ENCODE assay signal across 27 cellular contexts in the genomic region with DNA sequence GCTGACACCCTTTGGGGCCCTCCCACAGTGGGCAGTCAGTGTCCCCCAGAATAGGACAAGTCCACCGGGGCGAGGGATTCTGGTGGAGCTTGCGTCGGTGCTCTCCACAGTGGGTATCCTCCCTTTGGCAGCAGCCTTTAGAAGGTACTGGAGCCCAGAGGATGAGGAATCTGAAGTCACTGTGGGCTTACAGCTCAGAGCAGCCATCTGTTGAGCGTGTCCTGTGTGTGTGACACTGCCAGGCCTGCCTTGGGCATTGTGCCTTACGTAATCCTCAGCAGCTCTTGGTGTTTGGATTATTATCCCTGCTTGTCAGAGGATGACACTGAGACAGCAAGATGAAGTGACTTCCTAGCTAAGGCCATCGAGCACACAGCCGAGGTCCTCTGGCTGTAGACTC. TPM values are rescaled to one million over a fixed set of nuclear protein-coding genes. Genes with fewer than 3 reads are reported as not detected.
DNase-seq lines count a peak whose midpoint lies in the region; ATAC-seq, FAIRE-seq and TF ChIP-seq lines count a peak whose summit lies in the region.
"Had no signal": no experiment of that assay in that cellular context is flagged by ENCODE, and none has a peak within 500 bp of the region (broad histone marks: within the 10 kb centered on the region; RNA-seq: fewer than 3 reads in every experiment).

No MANE protein-coding gene starts in this region.

- H3K9me3 Mint-ChIP-seq in neural crest cell, result no peaks in the 10 kb centered on the region
- H3K9me3 Mint-ChIP-seq: activated CD8-positive, alpha-beta T cell treated with anti-CD3 and anti-CD28 coated beads for 36 hours; activated naive CD4-positive, alpha-beta T cell treated with anti-CD3 and anti-CD28 coated beads, Interleukin-2, amount 50 U/mL, for 24 hours; IgD-negative memory B cell; natural killer cell; stimulated activated effector memory CD8-positive, alpha-beta T cell treated with anti-CD3 and anti-CD28 coated beads, Interleukin-12 subunit alpha, Interleukin-12 subunit beta, amount 100 ng/mL, for 72 hours had no signal

- H3K36me3 Mint-ChIP-seq in neural crest cell (ENCODE audit: low read depth), result peaks cover 19% of the 10 kb centered on the region
- H3K36me3 Mint-ChIP-seq: natural killer cell had no signal

- peak overlapping the region in 1 of 4 experiments; percentile 2; a peak in 2 of 7 replicates for H3K9ac ChIP-seq in H1 (replicated peaks in 1 of 4; ENCODE audit: extremely low read depth in 1 of 4, low read depth in 3 of 4, low read length in 3 of 4)

- H3K56ac ChIP-seq in H1 (replicated peaks; ENCODE audit: insufficient read length, low read depth, low read length), result no peak overlapping the region

- CTCF ChIA-PET in H1 (lab: Charles Lee; ENCODE audit: partially characterized antibody), result interaction anchor here (0.5 to 21.9 kb wide), 11 partner anchors 10 to 122 kb away, joined by 3 to 323 read pairs (median 6); a partner anchor contains a TSS

- H4K91ac ChIP-seq in H1 (replicated peaks; ENCODE audit: insufficient read length, low read length), result peak overlapping the region; percentile 50

- peak overlapping the region; percentile 48 to 66 for H3K4me2 ChIP-seq in H1 (ENCODE audit: insufficient read depth in 1 of 2, low read depth in 2 of 2, low read length in 2 of 2)

- FAIRE-seq in H1 (lab: Jason Lieb, UNC), result no peak
- FAIRE-seq: islet of Langerhans had no signal

- peaks cover 13 to 74% (median 66%) of the 10 kb centered on the region in 4 experiments for H3K27me3 ChIP-seq in H1 (replicated peaks in 1 of 4; ENCODE audit: control insufficient read depth in 3 of 4, extremely low read depth in 1 of 4, insufficient read depth in 3 of 4, low read length in 3 of 4)
- H3K27me3 ChIP-seq: body of pancreas, gastroesophageal sphincter, SJCRH30, transverse colon had no signal

- H3K79me1 ChIP-seq in H1 (ENCODE audit: low read depth, low read length), result 0 out of 2 replicates have a peak, but pooled peaks cover 6% of the 10 kb centered on the region

- no peak for TF ChIP-seq RAD21 in H1 (IDR thresholded peaks at IDR 0.05 in 1 of 2, conservative IDR thresholded peaks at IDR 0.05 in 1 of 2; ENCODE audit: low read depth in 2 of 2, low read length in 2 of 2)

- no peaks in the 10 kb centered on the region for H3K9me3 ChIP-seq in H1 (ENCODE audit: insufficient read depth in 2 of 2, low read depth in 1 of 2, low read length in 1 of 2)
- H3K9me3 ChIP-seq: body of pancreas, gastroesophageal sphincter, SJCRH30, transverse colon had no signal

- H2BK15ac ChIP-seq in H1 (ENCODE audit: low read length), result peak overlapping the region; percentile 5; the same call in 1 of the 2 replicates

- no peak overlapping the region for H4K8ac ChIP-seq in H1 (ENCODE audit: extremely low read depth, insufficient read depth, low read length)

- peak overlapping the region; percentile 84 for H2BK12ac ChIP-seq in H1 (ENCODE audit: low read depth, low read length)

- H4K5ac ChIP-seq in H1 (ENCODE audit: insufficient read length, low read depth, low read length), result no peak overlapping the region

- TF ChIP-seq EP300 in H1 (IDR thresholded peaks at IDR 0.05; ENCODE audit: borderline replicate concordance in 1 of 2, low read depth in 2 of 2, low read length in 2 of 2), result no peak

- peak overlapping the region; percentile 93; the same call in 1 of the 2 replicates for H2AK5ac ChIP-seq in H1 (ENCODE audit: low read depth, low read length)

- H2BK120ac ChIP-seq in H1 (replicated peaks; ENCODE audit: low read depth, low read length), result peak overlapping the region; percentile 58

- peak overlapping the region; percentile 17 for H3K4ac ChIP-seq in H1 (replicated peaks; ENCODE audit: insufficient read length, low read depth, low read length)

- H3K27ac Mint-ChIP-seq in neural crest cell (ENCODE audit: unreplicated experiment), result peak overlapping the region; percentile 97
- H3K27ac Mint-ChIP-seq: activated CD8-positive, alpha-beta T cell treated with anti-CD3 and anti-CD28 coated beads for 36 hours; activated naive CD4-positive, alpha-beta T cell treated with anti-CD3 and anti-CD28 coated beads, Interleukin-2, amount 50 U/mL, for 24 hours; IgD-negative memory B cell; natural killer cell; T-helper 17 cell had no signal

- peak overlapping the region; percentile 88 for H3K18ac ChIP-seq in H1 (ENCODE audit: extremely low read depth, low read length)

- peaks cover 35% of the 10 kb centered on the region for H3K27me3 Mint-ChIP-seq in neural crest cell (ENCODE audit: low read depth)
- H3K27me3 Mint-ChIP-seq: activated CD8-positive, alpha-beta T cell treated with anti-CD3 and anti-CD28 coated beads for 36 hours; activated naive CD4-positive, alpha-beta T cell treated with anti-CD3 and anti-CD28 coated beads, Interleukin-2, amount 50 U/mL, for 24 hours; IgD-negative memory B cell; T-helper 17 cell had no signal

- H2BK5ac ChIP-seq in H1 (ENCODE audit: low read depth, low read length), result peak overlapping the region; percentile 41; the same call in 1 of the 2 replicates

- peak overlapping the region in 1 of 4 experiments; percentile 44; a peak in 3 of 8 replicates for H3K4me3 ChIP-seq in H1 (ENCODE audit: extremely low read depth in 1 of 4, insufficient read depth in 2 of 4, low read depth in 3 of 4, low read length in 4 of 4)
- H3K4me3 ChIP-seq: body of pancreas, gastroesophageal sphincter, lung, SJCRH30, transverse colon had no signal

- peak in 11 of 14 donors; percentile 37 to 89 (median 65) for DNase-seq in C1 segment of cervical spinal cord (lab: John Stamatoyannopoulos, UW)
- peak; percentile 54 for DNase-seq in NCI-H82 treated with DMSO at 0.1 percent for 48 hours (lab: John Stamatoyannopoulos, UW; ENCODE audit: unreplicated experiment)
- no peak for DNase-seq in H1 (ENCODE audit: low read depth in 1 of 2, low spot score in 2 of 2)
- DNase-seq in neural crest cell (ENCODE audit: low read depth, low spot score), result no peak
- no peak for DNase-seq in UCSD-AML1 (lab: John Stamatoyannopoulos, UW; ENCODE audit: unreplicated experiment)
- DNase-seq: ACHN; activated CD4-positive, CD25-positive, alpha-beta regulatory T cell; activated CD8-positive, alpha-beta T cell treated with anti-CD3 and anti-CD28 coated beads for 36 hours; activated T-cell treated with anti-CD3 and anti-CD28 coated beads, Interleukin-2, amount 50 U/mL, for 48 hours; body of pancreas; erythroblast; natural killer cell; NCI-H2029; NCI-H510A treated with DMSO at 0.1 percent for 48 hours; PC-3; SJCRH30; T-helper 17 cell; transverse colon had no signal

- H3K36me3 ChIP-seq in H1 (ENCODE audit: control insufficient read depth in 2 of 4, insufficient read depth in 4 of 4, low read length in 3 of 4), result peaks cover 0 to 16% (median 6%) of the 10 kb centered on the region in 4 experiments; a peak in 6 of 8 replicates

- H4K20me1 ChIP-seq in H1 (replicated peaks in 1 of 2; ENCODE audit: control insufficient read depth in 1 of 2, insufficient read depth in 2 of 2, low read length in 2 of 2), result peaks cover 29% of the 10 kb centered on the region in 2 experiments

- peak overlapping the region; percentile 94 for H3K4me3 Mint-ChIP-seq in neural crest cell
- H3K4me3 Mint-ChIP-seq: activated CD8-positive, alpha-beta T cell treated with anti-CD3 and anti-CD28 coated beads for 36 hours; activated naive CD4-positive, alpha-beta T cell treated with anti-CD3 and anti-CD28 coated beads, Interleukin-2, amount 50 U/mL, for 24 hours; IgD-negative memory B cell; natural killer cell; stimulated activated effector memory CD8-positive, alpha-beta T cell treated with anti-CD3 and anti-CD28 coated beads, Interleukin-12 subunit alpha, Interleukin-12 subunit beta, amount 100 ng/mL, for 72 hours; T-helper 17 cell had no signal

- no peak for ATAC-seq in HG03095 (IDR thresholded peaks at IDR 0.05; ENCODE audit: unreplicated experiment)
- ATAC-seq in HG02884 (IDR thresholded peaks at IDR 0.05; ENCODE audit: unreplicated experiment), result no peak
- no peak for ATAC-seq in GM21528 (IDR thresholded peaks at IDR 0.05; ENCODE audit: low FRiP score, unreplicated experiment)
- ATAC-seq: activated CD8-positive, alpha-beta T cell treated with anti-CD3 and anti-CD28 coated beads for 36 hours; body of pancreas; gastroesophageal sphincter; natural killer cell; PC-3; stimulated activated effector memory CD8-positive, alpha-beta T cell treated with anti-CD3 and anti-CD28 coated beads, Interleukin-12 subunit alpha, Interleukin-12 subunit beta, amount 100 ng/mL, for 72 hours; T-helper 17 cell had no signal

- H3K79me2 ChIP-seq in H1 (ENCODE audit: control insufficient read depth in 1 of 2, insufficient read depth in 2 of 2, low read length in 2 of 2), result no peaks in the 10 kb centered on the region

- POLR2A ChIA-PET in H1 (lab: Charles Lee; ENCODE audit: partially characterized antibody), result interaction anchor here (0.6 to 5.6 kb wide), 12 partner anchors 9 to 130 kb away, joined by 3 to 63 read pairs (median 8); a partner anchor contains a TSS

- no peak overlapping the region for H2AFZ ChIP-seq in H1 (ENCODE audit: low read length)

- peaks cover 2% of the 10 kb centered on the region; the same call in 1 of the 2 replicates for H3K23me2 ChIP-seq in H1 (ENCODE audit: low read depth, low read length)

- H2BK20ac ChIP-seq in H1 (ENCODE audit: low read length), result peak overlapping the region; percentile 49

- H3K23ac ChIP-seq in H1 (ENCODE audit: insufficient read length), result no peak overlapping the region

- H3K4me1 Mint-ChIP-seq in neural crest cell, result peaks cover 77% of the 10 kb centered on the region
- H3K4me1 Mint-ChIP-seq: stimulated activated effector memory CD8-positive, alpha-beta T cell treated with anti-CD3 and anti-CD28 coated beads, Interleukin-12 subunit alpha, Interleukin-12 subunit beta, amount 100 ng/mL, for 72 hours; T-helper 17 cell had no signal

- H3K27ac ChIP-seq in H1 (ENCODE audit: low read depth, low read length), result no peak overlapping the region
- H3K27ac ChIP-seq: body of pancreas, gastroesophageal sphincter, SJCRH30, transverse colon had no signal

- no peak overlapping the region for H3K14ac ChIP-seq in H1 (ENCODE audit: insufficient read length)

- peaks cover 26 to 40% (median 36%) of the 10 kb centered on the region in 4 experiments for H3K4me1 ChIP-seq in H1 (replicated peaks in 1 of 4; ENCODE audit: control insufficient read depth in 3 of 4, insufficient read depth in 4 of 4, low read length in 3 of 4)
- H3K4me1 ChIP-seq: body of pancreas, SJCRH30, transverse colon had no signal

- TF ChIP-seq POLR2A in H1 (IDR thresholded peaks at IDR 0.05; ENCODE audit: control extremely low read depth in 1 of 2, low read depth in 2 of 2, low read length in 2 of 2), result no peak

- no peak for TF ChIP-seq CTCF in H1 (IDR thresholded peaks at IDR 0.05; ENCODE audit: control extremely low read depth in 1 of 3, insufficient read depth in 1 of 3, low read depth in 1 of 3, low read length in 3 of 3)
- TF ChIP-seq CTCF in neural crest cell (conservative IDR thresholded peaks at IDR 0.05), result no peak

- WGBS in H1 (ENCODE audit: extremely low coverage in 1 of 2, insufficient coverage in 1 of 2, insufficient read length in 1 of 2, insufficient replicate concordance in 2 of 2, low coverage in 1 of 2, low lambda C conversion rate in 2 of 2, missing lambda C conversion rate in 1 of 2), 2 experiments, result 66% methylated on average over 8 of the region's 8 CpGs; no CpG with 5 or more reads in 1 of the 2 experiments

RNA-seq across cellular contexts. Expression of a gene that starts 12.6 kb away (rescaled TPM):
- total RNA-seq in H1 (2021; fragmentation: NEBNext Ultra II Directional; extraction: Animal tissue kit (Norgen Biotek cat#: 25700)), result 60.5 and 62.3 TPM in 2 replicates
- polyA plus RNA-seq in H1 (2011; rRNA removed), result 58.3 and 71.9 TPM in 2 replicates
- polyA plus RNA-seq in H1 (2011; cell fraction: cytosol; rRNA removed), result 58.0 TPM
- 74.2 TPM for polyA plus RNA-seq in H1 (2011; cell fraction: nucleus; rRNA removed)
- 68.0 to 83.5 TPM (median 73.0 TPM) in 4 replicates for polyA plus RNA-seq in H1 (2012, experiment 1 of 2)
- polyA plus RNA-seq in H1 (2012, experiment 2 of 2), result 109 TPM
- polyA plus RNA-seq in H1 (2013, experiment 1 of 2), result 42.4 TPM
- polyA plus RNA-seq in H1 (2013, experiment 2 of 2), result 41.2 TPM
- 36.2 and 46.0 TPM in 2 replicates for polyA minus RNA-seq in H1 (2011; rRNA and poly(A)+ RNA removed)
- polyA minus RNA-seq in H1 (2011; cell fraction: cytosol; rRNA and poly(A)+ RNA removed), result 21.1 TPM
- polyA minus RNA-seq in H1 (2011; cell fraction: nucleus; rRNA and poly(A)+ RNA removed), result 14.4 TPM
- 69.9 and 73.2 TPM in 2 replicates for total RNA-seq in neural crest cell

RNA-seq across cellular contexts. Expression of a gene that starts 36.9 kb away (rescaled TPM):
- total RNA-seq in H1 (2021; fragmentation: NEBNext Ultra II Directional; extraction: Animal tissue kit (Norgen Biotek cat#: 25700)), result 3.1 and 4.0 TPM in 2 replicates
- polyA plus RNA-seq in H1 (2011; rRNA removed), result 5.2 and 7.2 TPM in 2 replicates
- 5.2 TPM for polyA plus RNA-seq in H1 (2011; cell fraction: cytosol; rRNA removed)
- 7.3 TPM for polyA plus RNA-seq in H1 (2011; cell fraction: nucleus; rRNA removed)
- 2.0 to 3.8 TPM (median 3.4 TPM) in 4 replicates for polyA plus RNA-seq in H1 (2012, experiment 1 of 2)
- polyA plus RNA-seq in H1 (2012, experiment 2 of 2), result 3.0 TPM
- polyA plus RNA-seq in H1 (2013, experiment 1 of 2), result 5.4 TPM
- 5.6 TPM for polyA plus RNA-seq in H1 (2013, experiment 2 of 2)
- 2.1 and 4.0 TPM in 2 replicates for polyA minus RNA-seq in H1 (2011; rRNA and poly(A)+ RNA removed)
- 3.6 TPM for polyA minus RNA-seq in H1 (2011; cell fraction: cytosol; rRNA and poly(A)+ RNA removed)
- polyA minus RNA-seq in H1 (2011; cell fraction: nucleus; rRNA and poly(A)+ RNA removed), result 3.3 TPM
- 49.7 and 56.4 TPM in 2 replicates for total RNA-seq in neural crest cell

RNA-seq across cellular contexts. Expression of a gene that starts 43.5 kb away (rescaled TPM):
- total RNA-seq in H1 (2021; fragmentation: NEBNext Ultra II Directional; extraction: Animal tissue kit (Norgen Biotek cat#: 25700)), result 20.5 and 21.1 TPM in 2 replicates
- polyA plus RNA-seq in H1 (2011; rRNA removed), result 14.9 and 23.1 TPM in 2 replicates
- 14.8 TPM for polyA plus RNA-seq in H1 (2011; cell fraction: cytosol; rRNA removed)
- polyA plus RNA-seq in H1 (2011; cell fraction: nucleus; rRNA removed), result 24.5 TPM
- polyA plus RNA-seq in H1 (2012, experiment 1 of 2), result 12.1 to 19.7 TPM (median 18.6 TPM) in 4 replicates
- polyA plus RNA-seq in H1 (2012, experiment 2 of 2), result 20.0 TPM
- 19.0 TPM for polyA plus RNA-seq in H1 (2013, experiment 1 of 2)
- 22.2 TPM for polyA plus RNA-seq in H1 (2013, experiment 2 of 2)
- polyA minus RNA-seq in H1 (2011; rRNA and poly(A)+ RNA removed), result 17.4 and 19.9 TPM in 2 replicates
- polyA minus RNA-seq in H1 (2011; cell fraction: cytosol; rRNA and poly(A)+ RNA removed), result 16.5 TPM
- polyA minus RNA-seq in H1 (2011; cell fraction: nucleus; rRNA and poly(A)+ RNA removed), result 10.8 TPM
- 43.0 and 45.6 TPM in 2 replicates for total RNA-seq in neural crest cell

Comparison
In these comparisons a context has a peak if more than half of its experiments do, and no peak if none do; other contexts are left out.
1. DNase-seq: peak in C1 segment of cervical spinal cord (11 of 14) and NCI-H82 treated with DMSO at 0.1 percent for 48 hours (single experiment); none in H1 (0 of 2), neural crest cell (single experiment) and UCSD-AML1 (single experiment).
2. RNA of a gene that starts 36.9 kb away (total RNA-seq): 49.7 to 56.4 TPM in neural crest cell; 3.1 to 4.0 TPM in H1; every median in the first group is over 10 times any median in the second.